Comparison of ENCODE assay signal across 8 cellular contexts in the genomic region with DNA sequence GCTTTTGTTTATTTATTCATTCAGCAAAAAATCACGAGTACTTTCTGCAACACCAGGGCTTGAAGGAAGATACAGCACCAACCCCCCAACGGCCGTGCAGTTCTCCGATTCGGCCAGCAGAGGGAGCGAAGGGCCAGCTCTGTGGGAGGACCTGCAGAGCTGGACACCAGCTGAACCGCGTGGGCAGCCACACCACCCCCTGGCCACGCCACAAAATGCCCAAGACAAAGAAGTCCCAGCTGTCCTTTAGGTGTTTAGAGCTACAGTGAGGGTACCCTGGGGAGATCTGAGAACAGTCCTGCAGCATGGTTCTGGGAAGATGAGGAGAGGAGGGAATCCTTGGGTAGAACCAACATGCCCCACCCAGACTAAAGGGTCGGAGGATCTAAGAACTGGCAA.
A peak's percentile ranks its signal among the peaks of the same experiment; 100 is the strongest.
DNase-seq lines count a peak whose midpoint lies in the region; ATAC-seq, FAIRE-seq and TF ChIP-seq lines count a peak whose summit lies in the region.

No MANE protein-coding gene starts in this region.

- CTCF ChIA-PET in HEK293T (lab: Yijun Ruan, JAX) (interaction anchor here (0.5 to 2.2 kb wide), 12 partner anchors 10 to 223 kb away, joined by 3 to 14 read pairs (median 3); a partner anchor contains a TSS), mammary epithelial cell (lab: Charles Lee; ENCODE audit: low non-redundant PET) (interaction anchor here (0.6 to 0.7 kb wide), 4 partner anchors 148 to 1254 kb away, joined by 4 to 5 read pairs (median 4); no protein-coding TSS in a partner anchor)

- intact Hi-C loops in mammary epithelial cell (cut with micrococcal nuclease) = loop anchor here (1.0 to 5.0 kb wide), 6 partner anchors 64 to 432 kb away; no protein-coding TSS in a partner anchor
- intact Hi-C loops in kidney (cut with DNase I) = loop anchor here (10.0 kb wide), 1 partner anchor 192 kb away; no protein-coding TSS in a partner anchor

- H3K9ac ChIP-seq in mammary epithelial cell (ENCODE audit: insufficient read depth, low read length) (no peak overlapping the region), kidney (ENCODE audit: low read length in 2 of 2) (no peak overlapping the region)

- H3K4me2 ChIP-seq in mammary epithelial cell (ENCODE audit: insufficient read depth, low read depth, low read length) = peak overlapping the region; percentile 26

- dilution Hi-C loops in mammary epithelial cell (cut with HindIII; ENCODE audit: low sequenced_read_pairs) = no loop called here

- no peaks in the 10 kb centered on the region for H3K9me3 ChIP-seq in mammary epithelial cell (replicated peaks; ENCODE audit: insufficient read depth, low read length)
- H3K9me3 ChIP-seq in kidney (ENCODE audit: control insufficient read depth in 1 of 2, low read length in 2 of 2) = no peaks in the 10 kb centered on the region

- 24% methylated on average over 2 of the region's 10 CpGs for WGBS in mammary epithelial cell (ENCODE audit: low coverage, missing lambda C conversion rate)

- H3K27ac ChIP-seq in mammary epithelial cell (ENCODE audit: insufficient read depth, low read depth, low read length) = no peak overlapping the region
- H3K27ac ChIP-seq in kidney (ENCODE audit: low read depth in 2 of 2, low read length in 2 of 2) = no peak overlapping the region

- no TSS peak for BruUV-seq in mammary epithelial cell (replicated peaks; lab: Mats Ljungman, UMichigan)

- H3K4me1 ChIP-seq in mammary epithelial cell (ENCODE audit: insufficient read depth, low read length) (peaks cover 7% of the 10 kb centered on the region), kidney (ENCODE audit: control insufficient read depth in 1 of 2, insufficient read depth in 1 of 2, low read depth in 1 of 2, low read length in 2 of 2) (peaks cover 5 to 13% of the 10 kb centered on the region in 2 donors)

- no peak for ATAC-seq in GM18520 (IDR thresholded peaks at IDR 0.05; ENCODE audit: unreplicated experiment)

- H3K4me3 ChIP-seq in GM06990 (replicated peaks; ENCODE audit: low read depth, low read length) (no peak overlapping the region), mammary epithelial cell (replicated peaks in 1 of 3; ENCODE audit: insufficient read depth in 1 of 3, low read depth in 2 of 3, low read length in 3 of 3) (no peak overlapping the region), kidney (ENCODE audit: low read length in 2 of 2) (no peak overlapping the region)

- H3K36me3 ChIP-seq in GM06990 (ENCODE audit: control insufficient read depth, insufficient read depth, low read length) = no peaks in the 10 kb centered on the region
- H3K36me3 ChIP-seq in mammary epithelial cell (ENCODE audit: insufficient read depth, low read length) = no peaks in the 10 kb centered on the region
- no peaks in the 10 kb centered on the region for H3K36me3 ChIP-seq in kidney (ENCODE audit: control insufficient read depth in 1 of 2, insufficient read depth in 2 of 2, low read length in 2 of 2)

- TF ChIP-seq CTCF in GM06990 (IDR thresholded peaks at IDR 0.05; ENCODE audit: insufficient read depth, low read length, poor library complexity, severe bottlenecking) (peak; percentile 97), mammary epithelial cell (conservative IDR thresholded peaks at IDR 0.05 in 1 of 2, IDR thresholded peaks at IDR 0.05 in 1 of 2; ENCODE audit: extremely low read depth in 1 of 2, insufficient read depth in 1 of 2, low read depth in 1 of 2, low read length in 2 of 2) (peak; percentile 90 to 97), kidney (IDR thresholded peaks at IDR 0.05; ENCODE audit: borderline replicate concordance, extremely low read depth, insufficient read depth) (peak; percentile 99)

- peak; percentile 57 for DNase-seq in GM06990 (ENCODE audit: extremely low read depth, insufficient read length)
- peak; percentile 74 for DNase-seq in HEK293T (ENCODE audit: extremely low spot score)
- DNase-seq in NCI-H1930 (lab: John Stamatoyannopoulos, UW) = peak; percentile 6 to 15
- peak; percentile 33 to 66 (median 46) for DNase-seq in activated CD4-positive, CD25-positive, alpha-beta regulatory T cell (lab: John Stamatoyannopoulos, UW)
- peak; percentile 45 for DNase-seq in mammary epithelial cell
- peak; percentile 92 for DNase-seq in kidney
- DNase-seq in stimulated activated CD4-positive, alpha-beta T cell treated with anti-CD3 and anti-CD28 coated beads, Interleukin-1b, Interleukin-23, amount 100 ng/mL, for 24 hours (ENCODE audit: low read depth in 4 of 4, low spot score in 1 of 4) = peak; percentile 58 to 66 (median 62)

- H3K27me3 ChIP-seq in GM06990 (replicated peaks; ENCODE audit: control insufficient read depth, insufficient read depth, low read length) = no peaks in the 10 kb centered on the region
- no peaks in the 10 kb centered on the region for H3K27me3 ChIP-seq in mammary epithelial cell (ENCODE audit: insufficient read depth, low read length)

- H4K20me1 ChIP-seq in mammary epithelial cell (ENCODE audit: insufficient read depth, low read length) = no peaks in the 10 kb centered on the region

- FAIRE-seq in kidney (lab: Jason Lieb, UNC) = no peak

- POLR2A ChIA-PET in HEK293T (lab: Yijun Ruan, JAX) = no interaction called here

- in situ Hi-C loops in mammary epithelial cell (cut with MboI; ENCODE audit: low sequenced_read_pairs in 2 of 2) = loop anchor here (5.0 to 25.0 kb wide), 3 partner anchors 199 to 434 kb away; no protein-coding TSS in a partner anchor

- no peaks in the 10 kb centered on the region for H3K79me2 ChIP-seq in mammary epithelial cell (ENCODE audit: insufficient read depth, low read length)

- no peak overlapping the region for H2AFZ ChIP-seq in mammary epithelial cell (ENCODE audit: low read depth, low read length)

TF ChIP-seq in HEK293T, 16 proteins besides CTCF, POLR2A, EP300 and RAD21:
- no peak for TF ChIP-seq TARDBP (IDR thresholded peaks at IDR 0.05)
- no peak for TF ChIP-seq CTBP1 (IDR thresholded peaks at IDR 0.05; ENCODE audit: borderline replicate concordance)
- no peak for TF ChIP-seq FOXK2 (IDR thresholded peaks at IDR 0.05)
- no peak for TF ChIP-seq ELF4 (IDR thresholded peaks at IDR 0.05)
- TF ChIP-seq ZNF384 (IDR thresholded peaks at IDR 0.05) = no peak
- no peak for TF ChIP-seq NFRKB (IDR thresholded peaks at IDR 0.05)
- TF ChIP-seq SUZ12 (IDR thresholded peaks at IDR 0.05) = no peak
- no peak for TF ChIP-seq L3MBTL2 (conservative IDR thresholded peaks at IDR 0.05)
- no peak for TF ChIP-seq LEF1 (IDR thresholded peaks at IDR 0.05; ENCODE audit: borderline replicate concordance)
- TF ChIP-seq FOXA1 (IDR thresholded peaks at IDR 0.05) = no peak
TF ChIP-seq in HEK293T: peak in this region for 0.

Comparison
In these comparisons a context has a peak if more than half of its experiments do, and no peak if none do; other contexts are left out.
1. DNase-seq: peak in every context shown above with its lines; median percentile 92 in kidney; 74 in HEK293T; 62 in stimulated activated CD4-positive, alpha-beta T cell treated with anti-CD3 and anti-CD28 coated beads, Interleukin-1b, Interleukin-23, amount 100 ng/mL, for 24 hours; 57 in GM06990; 46 in activated CD4-positive, CD25-positive, alpha-beta regulatory T cell; 45 in mammary epithelial cell; 10 in NCI-H1930.